2 cellular contexts compared by ENCODE assay signal in genomic region chrX:40943093-40943641, GRCh38.
TF ChIP-seq lines count a peak whose summit lies in the region.

No MANE protein-coding gene starts in this region.

TF ChIP-seq in A549, 52 proteins besides CTCF, POLR2A, EP300 and RAD21 (continued from another document):
- TF ChIP-seq NPAS2 (CRISPR knock-in tag; IDR thresholded peaks at IDR 0.05; ENCODE audit: borderline replicate concordance), result no peak
- no peak for TF ChIP-seq GATA3 (IDR thresholded peaks at IDR 0.05; ENCODE audit: borderline replicate concordance)
- no peak for TF ChIP-seq KDM5A (IDR thresholded peaks at IDR 0.05)
- TF ChIP-seq RFX5 (IDR thresholded peaks at IDR 0.05), result no peak
- TF ChIP-seq EHF (CRISPR knock-in tag; IDR thresholded peaks at IDR 0.05), result no peak
- TF ChIP-seq RNF2 (IDR thresholded peaks at IDR 0.05; ENCODE audit: borderline replicate concordance, low read depth), result no peak
- TF ChIP-seq ELK1 (IDR thresholded peaks at IDR 0.05; ENCODE audit: low read depth, low read length), result no peak

TF ChIP-seq in PFSK-1, 5 proteins besides CTCF, POLR2A, EP300 and RAD21 (continued from another document):
- TF ChIP-seq SIN3A (IDR thresholded peaks at IDR 0.05; ENCODE audit: borderline replicate concordance, insufficient read depth, low read length) (no peak), POLR2AphosphoS5 (IDR thresholded peaks at IDR 0.05; ENCODE audit: low read depth, low read length) (no peak)
